ENCODE assay signal across 8 cellular contexts in the genomic region with DNA sequence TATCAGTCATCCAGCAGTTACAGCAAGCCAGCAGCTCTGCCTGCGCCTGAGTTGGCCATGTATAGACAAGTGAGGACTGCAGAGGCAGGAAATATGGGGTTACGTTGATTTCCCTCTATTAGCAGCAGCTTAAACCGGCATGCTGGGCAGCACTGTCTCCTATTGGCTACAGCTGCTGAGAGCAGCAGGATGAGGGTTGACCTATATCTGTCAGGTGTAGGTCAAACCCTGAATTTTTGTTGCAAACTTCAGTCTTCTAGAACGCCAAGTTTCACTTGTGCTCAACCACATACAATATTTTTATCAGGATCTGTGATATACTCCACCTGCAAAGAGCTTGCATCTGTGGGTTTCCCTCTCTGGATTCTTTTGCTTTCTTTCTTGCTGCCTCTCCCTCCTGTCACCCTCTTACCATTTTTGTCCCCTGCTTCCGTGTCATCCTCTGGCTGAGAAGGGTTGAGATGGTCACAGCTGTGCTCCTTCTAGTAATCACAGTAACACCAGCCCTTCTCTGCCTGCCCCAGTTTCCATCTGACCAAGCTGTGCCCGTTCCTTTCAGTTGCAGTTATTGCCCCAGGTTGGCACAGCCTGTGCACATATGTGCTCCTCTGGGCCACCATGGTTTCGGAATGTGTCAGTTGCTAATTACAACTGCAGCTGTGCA. TPM values are rescaled to one million over a fixed set of nuclear protein-coding genes. Genes with fewer than 3 reads are reported as not detected.
DNase-seq lines count a peak whose midpoint lies in the region; ATAC-seq, FAIRE-seq and TF ChIP-seq lines count a peak whose summit lies in the region.

No MANE protein-coding gene starts in this region.

- peak overlapping the region; percentile 31 for H3K4me3 ChIP-seq in GM06990 (replicated peaks; ENCODE audit: low read depth, low read length)

- TF ChIP-seq CTCF in GM06990 (IDR thresholded peaks at IDR 0.05; ENCODE audit: insufficient read depth, low read length, poor library complexity, severe bottlenecking), result peak; percentile 17

- ATAC-seq in GM21390 (IDR thresholded peaks at IDR 0.05; ENCODE audit: unreplicated experiment), result peak; percentile 90

- DNase-seq in GM06990 (ENCODE audit: extremely low read depth, insufficient read length), result peak; percentile 81
- no peak for DNase-seq in HTR-8/SVneo (ENCODE audit: insufficient read length, low spot score)
- peak; percentile 51 to 64 for DNase-seq in activated T-cell treated with anti-CD3 and anti-CD28 coated beads, Interleukin-2, amount 50 U/mL, for 48 hours
- DNase-seq in retina, result peak; percentile 60
- DNase-seq in H4 (ENCODE audit: low spot score), result no peak
- DNase-seq in DMS153 treated with DMSO at 0.1 percent for 48 hours (lab: John Stamatoyannopoulos, UW; ENCODE audit: unreplicated experiment), result no peak
- DNase-seq in 8988T, result no peak

- FAIRE-seq in HTR-8/SVneo (lab: Jason Lieb, UNC), result peak; percentile 48

- no peaks in the 10 kb centered on the region for H3K27me3 ChIP-seq in GM06990 (replicated peaks; ENCODE audit: control insufficient read depth, insufficient read depth, low read length)

- H3K36me3 ChIP-seq in GM06990 (ENCODE audit: control insufficient read depth, insufficient read depth, low read length), result no peaks in the 10 kb centered on the region

RNA-seq across cellular contexts. Expression of gene GLCCI1, which starts 23.8 kb away (rescaled TPM):
- 6.7 and 8.1 TPM in 2 replicates for total RNA-seq in H4 (2014; rRNA removed; shearing (Covaris generic))

Comparison
In these comparisons a context has a peak if more than half of its experiments do, and no peak if none do; other contexts are left out.
1. DNase-seq: peak in GM06990 (single experiment), activated T-cell treated with anti-CD3 and anti-CD28 coated beads, Interleukin-2, amount 50 U/mL, for 48 hours (2 of 2) and retina (single experiment); none in HTR-8/SVneo (single experiment), H4 (single experiment), DMS153 treated with DMSO at 0.1 percent for 48 hours (single experiment) and 8988T (single experiment).